In genomic region chr4:163063891-163064290, GRCh38 we compare ENCODE assay signal across 21 cellular contexts.
DNase-seq lines count a peak whose midpoint lies in the region; ATAC-seq and TF ChIP-seq lines count a peak whose summit lies in the region.
"Had no signal": no experiment of that assay in that cellular context is flagged by ENCODE, and none has a peak within 500 bp of the region (broad histone marks: within the 10 kb centered on the region; RNA-seq: fewer than 3 reads in every experiment).

No MANE protein-coding gene starts in this region.

- H3K9me3 Mint-ChIP-seq in activated T-cell treated with anti-CD3 and anti-CD28 coated beads, Interleukin-2, amount 50 U/mL, for 72 hours = peaks cover 0 to 2% of the 10 kb centered on the region in 2 donors
- H3K9me3 Mint-ChIP-seq in CD4-positive, alpha-beta T cell = no peaks in the 10 kb centered on the region
- H3K9me3 Mint-ChIP-seq: memory B cell; T-helper 2 cell treated with Interferon-gamma antibody and Interleukin-4, amounts not matched to agents 5 μg/mL and 100 μg/mL, for 36 hours had no signal

- ATAC-seq in activated T-cell treated with anti-CD3 and anti-CD28 coated beads, Interleukin-2, amount 50 U/mL, for 72 hours (replicated peaks in 1 of 2) = no peak
- ATAC-seq in CD4-positive, alpha-beta T cell (ENCODE audit: poor library complexity) = no peak
- ATAC-seq in HG03469 (IDR thresholded peaks at IDR 0.05; ENCODE audit: unreplicated experiment) = no peak
- ATAC-seq in activated CD4-positive, CD25-positive, alpha-beta regulatory T cell treated with anti-CD3 and anti-CD28 coated beads, Interleukin-2, amount 50 U/mL, for 24 hours = no peak
- ATAC-seq: psoas muscle had no signal

- H3K27ac ChIP-seq in CD4-positive, alpha-beta T cell (ENCODE audit: low read depth, low read length) = no peak overlapping the region
- H3K27ac ChIP-seq: 22Rv1; BLaER1 treated with 17β-estradiol and CSF1 and Interleukin-3, amounts not matched to agents 10 nM and 100 nM; psoas muscle; thoracic aorta had no signal

- peaks cover 11% of the 10 kb centered on the region for H3K27me3 Mint-ChIP-seq in activated T-cell treated with anti-CD3 and anti-CD28 coated beads, Interleukin-2, amount 50 U/mL, for 72 hours (ENCODE audit: low read depth)
- H3K27me3 Mint-ChIP-seq in CD4-positive, alpha-beta T cell = peaks cover 18% of the 10 kb centered on the region

- no peak overlapping the region for H3K4me3 ChIP-seq in fibroblast of mammary gland (ENCODE audit: control insufficient read depth, low read depth, low read length)
- H3K4me3 ChIP-seq: BLaER1 treated with 17β-estradiol and CSF1 and Interleukin-3, amounts not matched to agents 10 nM and 100 nM; psoas muscle; thoracic aorta had no signal

- intact Hi-C loops in CD4-positive, alpha-beta T cell (cut with DNase I, micrococcal nuclease) = no loop called here

- POLR2A ChIA-PET in CD4-positive, alpha-beta T cell (lab: Charles Lee) = no interaction called here
- POLR2A ChIA-PET in HEK293T (lab: Yijun Ruan, JAX) = no interaction called here

- H3K4me3 Mint-ChIP-seq in activated T-cell treated with anti-CD3 and anti-CD28 coated beads, Interleukin-2, amount 50 U/mL, for 72 hours = no peak overlapping the region
- no peak overlapping the region for H3K4me3 Mint-ChIP-seq in CD4-positive, alpha-beta T cell
- H3K4me3 Mint-ChIP-seq: memory B cell; T-helper 2 cell treated with Interferon-gamma antibody and Interleukin-4, amounts not matched to agents 5 μg/mL and 100 μg/mL, for 36 hours had no signal

- CTCF ChIA-PET in CD4-positive, alpha-beta T cell (lab: Charles Lee) = no interaction called here
- CTCF ChIA-PET in HEK293T (lab: Yijun Ruan, JAX) = no interaction called here

- TF ChIP-seq CTCF in fibroblast of mammary gland (conservative IDR thresholded peaks at IDR 0.05; ENCODE audit: control insufficient read depth, insufficient read depth, low read depth, low read length) = no peak
- no peak for TF ChIP-seq CTCF in CD4-positive, alpha-beta T cell (IDR thresholded peaks at IDR 0.05)

- H3K9me3 ChIP-seq in CD4-positive, alpha-beta T cell (ENCODE audit: control insufficient read depth, low read length) = no peaks in the 10 kb centered on the region
- H3K9me3 ChIP-seq: BLaER1 treated with 17β-estradiol and CSF1 and Interleukin-3, amounts not matched to agents 10 nM and 100 nM; thoracic aorta had no signal

- no peaks in the 10 kb centered on the region for H3K4me1 Mint-ChIP-seq in activated T-cell treated with anti-CD3 and anti-CD28 coated beads, Interleukin-2, amount 50 U/mL, for 72 hours (ENCODE audit: low read depth)
- H3K4me1 Mint-ChIP-seq in CD4-positive, alpha-beta T cell (ENCODE audit: low read depth) = no peaks in the 10 kb centered on the region
- H3K4me1 Mint-ChIP-seq: memory B cell had no signal

- no peaks in the 10 kb centered on the region for H3K27me3 ChIP-seq in CD4-positive, alpha-beta T cell (ENCODE audit: control insufficient read depth, insufficient read depth, low read length)
- H3K27me3 ChIP-seq: BLaER1 treated with 17β-estradiol and CSF1 and Interleukin-3, amounts not matched to agents 10 nM and 100 nM had no signal

- no peaks in the 10 kb centered on the region for H3K36me3 Mint-ChIP-seq in activated T-cell treated with anti-CD3 and anti-CD28 coated beads, Interleukin-2, amount 50 U/mL, for 72 hours (ENCODE audit: insufficient read depth in 2 of 2)
- H3K36me3 Mint-ChIP-seq in CD4-positive, alpha-beta T cell (ENCODE audit: low read depth) = no peaks in the 10 kb centered on the region
- H3K36me3 Mint-ChIP-seq: memory B cell had no signal

- DNase-seq in activated T-cell treated with anti-CD3 and anti-CD28 coated beads, Interleukin-2, amount 50 U/mL, for 72 hours = no peak
- no peak for DNase-seq in activated T-cell treated with anti-CD3 and anti-CD28 coated beads, Interleukin-2, amount 50 U/mL, for 1 hour
- DNase-seq in RKO (ENCODE audit: low spot score) (peak; percentile 59), fibroblast of mammary gland (ENCODE audit: low read depth) (peak; percentile 26), HEK293T (ENCODE audit: extremely low spot score) (no peak)
- no peak for DNase-seq in CD4-positive, alpha-beta T cell
- DNase-seq: activated CD4-positive, CD25-positive, alpha-beta regulatory T cell treated with anti-CD3 and anti-CD28 coated beads, Interleukin-2, amount 50 U/mL, for 72 hours; effector CD8-positive, alpha-beta T cell; GOT3; KBM-7; NCI-H1105; NCI-H2107; NCI-H526; psoas muscle had no signal

- H3K27ac Mint-ChIP-seq in activated T-cell treated with anti-CD3 and anti-CD28 coated beads, Interleukin-2, amount 50 U/mL, for 72 hours = peak overlapping the region; percentile 0
- H3K27ac Mint-ChIP-seq in CD4-positive, alpha-beta T cell = no peak overlapping the region
- H3K27ac Mint-ChIP-seq: memory B cell; T-helper 2 cell treated with Interferon-gamma antibody and Interleukin-4, amounts not matched to agents 5 μg/mL and 100 μg/mL, for 36 hours had no signal

TF ChIP-seq in HEK293T, 16 proteins besides CTCF, POLR2A, EP300 and RAD21:
- TF ChIP-seq, protein P1, sequence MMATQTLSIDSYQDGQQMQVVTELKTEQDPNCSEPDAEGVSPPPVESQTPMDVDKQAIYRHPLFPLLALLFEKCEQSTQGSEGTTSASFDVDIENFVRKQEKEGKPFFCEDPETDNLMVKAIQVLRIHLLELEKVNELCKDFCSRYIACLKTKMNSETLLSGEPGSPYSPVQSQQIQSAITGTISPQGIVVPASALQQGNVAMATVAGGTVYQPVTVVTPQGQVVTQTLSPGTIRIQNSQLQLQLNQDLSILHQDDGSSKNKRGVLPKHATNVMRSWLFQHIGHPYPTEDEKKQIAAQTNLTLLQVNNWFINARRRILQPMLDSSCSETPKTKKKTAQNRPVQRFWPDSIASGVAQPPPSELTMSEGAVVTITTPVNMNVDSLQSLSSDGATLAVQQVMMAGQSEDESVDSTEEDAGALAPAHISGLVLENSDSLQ (IDR thresholded peaks at IDR 0.05) = no peak
- no peak for TF ChIP-seq ELF4 (IDR thresholded peaks at IDR 0.05)
- no peak for TF ChIP-seq FOXM1 (IDR thresholded peaks at IDR 0.05; ENCODE audit: borderline replicate concordance)
- no peak for TF ChIP-seq BHLHE40 (IDR thresholded peaks at IDR 0.05; ENCODE audit: borderline replicate concordance)
- no peak for TF ChIP-seq FOXA1 (IDR thresholded peaks at IDR 0.05)
- TF ChIP-seq L3MBTL2 (conservative IDR thresholded peaks at IDR 0.05) = no peak
- TF ChIP-seq ZNF384 (IDR thresholded peaks at IDR 0.05) = no peak
- TF ChIP-seq HDGF (IDR thresholded peaks at IDR 0.05; ENCODE audit: borderline replicate concordance) = no peak

Comparison
In these comparisons a context has a peak if more than half of its experiments do, and no peak if none do; other contexts are left out.
1. DNase-seq: peak in RKO (single experiment) and fibroblast of mammary gland (single experiment); none in activated T-cell treated with anti-CD3 and anti-CD28 coated beads, Interleukin-2, amount 50 U/mL, for 72 hours (0 of 2), activated T-cell treated with anti-CD3 and anti-CD28 coated beads, Interleukin-2, amount 50 U/mL, for 1 hour (single experiment), CD4-positive, alpha-beta T cell (0 of 10) and HEK293T (single experiment).